In the genomic region with DNA sequence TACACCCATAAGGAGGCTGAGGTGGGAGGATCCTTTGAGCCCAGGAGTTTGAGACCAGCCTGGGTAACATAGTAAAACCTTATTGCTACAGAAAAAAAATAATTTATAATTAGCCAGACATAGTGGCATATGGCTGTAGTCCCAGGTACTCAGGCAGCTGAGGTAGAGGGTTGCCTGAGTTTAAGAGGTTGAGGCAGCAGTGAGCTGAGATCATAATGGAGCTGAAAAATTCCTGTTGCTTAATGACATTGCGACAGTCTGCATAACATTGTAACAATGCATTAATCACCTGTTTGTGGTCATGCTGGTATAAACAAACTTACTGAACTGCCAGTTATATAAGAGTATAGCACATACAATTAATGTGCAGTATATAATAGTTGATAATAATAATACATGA, we compare ENCODE assay signal across 31 cellular contexts.
DNase-seq lines count a peak whose midpoint lies in the region; FAIRE-seq and TF ChIP-seq lines count a peak whose summit lies in the region.
"Had no signal": no experiment of that assay in that cellular context is flagged by ENCODE, and none has a peak within 500 bp of the region (broad histone marks: within the 10 kb centered on the region; RNA-seq: fewer than 3 reads in every experiment).

No MANE protein-coding gene starts in this region.

- H3K9ac ChIP-seq in Karpas-422 (ENCODE audit: low read length) (no peak overlapping the region), H1 (replicated peaks in 1 of 4; ENCODE audit: extremely low read depth in 1 of 4, low read depth in 3 of 4, low read length in 3 of 4) (no peak overlapping the region)
- H3K9ac ChIP-seq: parathyroid adenoma had no signal

- no peak overlapping the region for H2BK20ac ChIP-seq in H1 (ENCODE audit: low read length)

- intact Hi-C loops in Calu3 (cut with micrococcal nuclease; ENCODE audit: unreplicated experiment) (no loop called here), ascending aorta (cut with DNase I) (no loop called here)

- no peaks in the 10 kb centered on the region for H3K9me2 ChIP-seq in Karpas-422 (replicated peaks; ENCODE audit: insufficient read depth, low read length)

- no peak overlapping the region for H3K23ac ChIP-seq in H1 (ENCODE audit: insufficient read length)

- H3K27ac ChIP-seq in Karpas-422 (ENCODE audit: low read length) (no peak overlapping the region), H1 (ENCODE audit: low read depth, low read length) (no peak overlapping the region), ascending aorta (no peak overlapping the region)
- H3K27ac ChIP-seq: C4-2B, parathyroid adenoma had no signal

- no peak overlapping the region for H3K18ac ChIP-seq in H1 (ENCODE audit: extremely low read depth, low read length)

- no peak overlapping the region for H2BK5ac ChIP-seq in H1 (ENCODE audit: low read depth, low read length)

- H3K4me2 ChIP-seq in Karpas-422 (ENCODE audit: low read depth, low read length, poor library complexity, severe bottlenecking) (no peak overlapping the region), H1 (ENCODE audit: insufficient read depth in 1 of 2, low read depth in 2 of 2, low read length in 2 of 2) (no peak overlapping the region)

- no peak for TF ChIP-seq POLR2A in H1 (IDR thresholded peaks at IDR 0.05; ENCODE audit: control extremely low read depth in 1 of 2, low read depth in 2 of 2, low read length in 2 of 2)

- no peaks in the 10 kb centered on the region for H3K4me1 ChIP-seq in Karpas-422 (ENCODE audit: low read length)
- peaks cover 0 to 7% (median 1%) of the 10 kb centered on the region in 4 experiments; a peak in 2 of 7 replicates for H3K4me1 ChIP-seq in H1 (replicated peaks in 1 of 4; ENCODE audit: control insufficient read depth in 3 of 4, insufficient read depth in 4 of 4, low read length in 3 of 4)
- no peaks in the 10 kb centered on the region for H3K4me1 ChIP-seq in ascending aorta
- H3K4me1 ChIP-seq: Caco-2, parathyroid adenoma had no signal

- no peaks in the 10 kb centered on the region for H3K27me3 ChIP-seq in Karpas-422 (ENCODE audit: low read length)
- no peaks in the 10 kb centered on the region for H3K27me3 ChIP-seq in H1 (replicated peaks in 1 of 4; ENCODE audit: control insufficient read depth in 3 of 4, extremely low read depth in 1 of 4, insufficient read depth in 3 of 4, low read length in 3 of 4)
- H3K27me3 ChIP-seq in ascending aorta = no peaks in the 10 kb centered on the region

- no peak overlapping the region for H3K27ac Mint-ChIP-seq in Calu3 (ENCODE audit: unreplicated experiment)
- H3K27ac Mint-ChIP-seq: activated CD8-positive, alpha-beta T cell treated with anti-CD3 and anti-CD28 coated beads for 36 hours; activated naive CD8-positive, alpha-beta T cell; nephron progenitor cell; T-helper 17 cell; type B pancreatic cell had no signal

- H3K4me1 Mint-ChIP-seq in Calu3 (ENCODE audit: low read depth, unreplicated experiment) = no peaks in the 10 kb centered on the region
- H3K4me1 Mint-ChIP-seq: nephron progenitor cell, T-helper 17 cell had no signal

- no peaks in the 10 kb centered on the region for H3K23me2 ChIP-seq in H1 (ENCODE audit: low read depth, low read length)

- no peak for TF ChIP-seq RAD21 in H1 (IDR thresholded peaks at IDR 0.05 in 1 of 2, conservative IDR thresholded peaks at IDR 0.05 in 1 of 2; ENCODE audit: low read depth in 2 of 2, low read length in 2 of 2)

- H4K91ac ChIP-seq in H1 (replicated peaks; ENCODE audit: insufficient read length, low read length) = no peak overlapping the region

- no peak overlapping the region for H2AK5ac ChIP-seq in H1 (ENCODE audit: low read depth, low read length)

- no TSS peak for BruUV-seq in Calu3 (replicated peaks; lab: Mats Ljungman, UMichigan)

- H3K4me3 Mint-ChIP-seq in Calu3 (ENCODE audit: low read depth, unreplicated experiment) = no peak overlapping the region
- H3K4me3 Mint-ChIP-seq: activated CD8-positive, alpha-beta T cell treated with anti-CD3 and anti-CD28 coated beads for 36 hours; activated naive CD8-positive, alpha-beta T cell; nephron progenitor cell; T-helper 17 cell; type B pancreatic cell had no signal

- no peak overlapping the region for H2BK15ac ChIP-seq in H1 (ENCODE audit: low read length)

- H4K20me1 ChIP-seq in Karpas-422 (ENCODE audit: insufficient read depth, low read depth, low read length) = no peaks in the 10 kb centered on the region
- H4K20me1 ChIP-seq in H1 (replicated peaks in 1 of 2; ENCODE audit: control insufficient read depth in 1 of 2, insufficient read depth in 2 of 2, low read length in 2 of 2) = no peaks in the 10 kb centered on the region

- no peak overlapping the region for H3K14ac ChIP-seq in H1 (ENCODE audit: insufficient read length)

- peaks cover 10% of the 10 kb centered on the region for H3K27me3 Mint-ChIP-seq in Calu3 (ENCODE audit: unreplicated experiment)
- H3K27me3 Mint-ChIP-seq: activated CD8-positive, alpha-beta T cell treated with anti-CD3 and anti-CD28 coated beads for 36 hours; T-helper 17 cell had no signal

- CTCF ChIA-PET in H1 (lab: Charles Lee; ENCODE audit: partially characterized antibody) (interaction anchor here (0.7 to 1.9 kb wide), 2 partner anchors 41 to 145 kb away, joined by 3 to 6 read pairs; no protein-coding TSS in a partner anchor), Calu3 (lab: Charles Lee) (no interaction called here)

- no peak overlapping the region for H4K5ac ChIP-seq in H1 (ENCODE audit: insufficient read length, low read depth, low read length)

- TF ChIP-seq EP300 in H1 (IDR thresholded peaks at IDR 0.05; ENCODE audit: borderline replicate concordance in 1 of 2, low read depth in 2 of 2, low read length in 2 of 2) = no peak

- no peaks in the 10 kb centered on the region for H3K36me3 ChIP-seq in Karpas-422 (ENCODE audit: insufficient read depth, low read length)
- no peaks in the 10 kb centered on the region for H3K36me3 ChIP-seq in H1 (ENCODE audit: control insufficient read depth in 2 of 4, insufficient read depth in 4 of 4, low read length in 3 of 4)
- H3K36me3 ChIP-seq in ascending aorta = no peaks in the 10 kb centered on the region

- H3K79me2 ChIP-seq in Karpas-422 (ENCODE audit: low read length) (no peaks in the 10 kb centered on the region), H1 (ENCODE audit: control insufficient read depth in 1 of 2, insufficient read depth in 2 of 2, low read length in 2 of 2) (no peaks in the 10 kb centered on the region)
- H3K79me2 ChIP-seq: parathyroid adenoma had no signal

- 0 out of 2 replicates have a peak, but pooled peaks cover 3% of the 10 kb centered on the region for H3K9me3 ChIP-seq in Karpas-422 (ENCODE audit: low read length)
- peaks cover 0 to 3% of the 10 kb centered on the region in 2 experiments; a peak in 1 of 4 replicates for H3K9me3 ChIP-seq in H1 (ENCODE audit: insufficient read depth in 2 of 2, low read depth in 1 of 2, low read length in 1 of 2)
- no peaks in the 10 kb centered on the region for H3K9me3 ChIP-seq in ascending aorta

- 0 out of 2 replicates have a peak overlapping the region, but pooled peaks have one; percentile 18 for H2BK12ac ChIP-seq in H1 (ENCODE audit: low read depth, low read length)

- H2AFZ ChIP-seq in Karpas-422 (ENCODE audit: low read length) = no peak overlapping the region
- no peak overlapping the region for H2AFZ ChIP-seq in H1 (ENCODE audit: low read length)
- H2AFZ ChIP-seq: parathyroid adenoma had no signal

- peaks cover 7% of the 10 kb centered on the region for H3K9me3 Mint-ChIP-seq in Calu3 (ENCODE audit: low read depth, unreplicated experiment)

- H3K36me3 Mint-ChIP-seq in Calu3 (ENCODE audit: insufficient read depth, unreplicated experiment) = no peaks in the 10 kb centered on the region
- H3K36me3 Mint-ChIP-seq: activated naive CD8-positive, alpha-beta T cell; type B pancreatic cell had no signal

- TF ChIP-seq CTCF in H1 (IDR thresholded peaks at IDR 0.05; ENCODE audit: control extremely low read depth in 1 of 3, insufficient read depth in 1 of 3, low read depth in 1 of 3, low read length in 3 of 3) = no peak
- no peak for TF ChIP-seq CTCF in Calu3 (IDR thresholded peaks at IDR 0.05; ENCODE audit: unreplicated experiment)
- no peak for TF ChIP-seq CTCF in ascending aorta (IDR thresholded peaks at IDR 0.05)

- 32% methylated on average over 1 of the region's 1 CpG; no CpG with 5 or more reads in 1 of the 2 experiments for WGBS in H1 (ENCODE audit: extremely low coverage in 1 of 2, insufficient coverage in 1 of 2, insufficient read length in 1 of 2, insufficient replicate concordance in 2 of 2, low coverage in 1 of 2, low lambda C conversion rate in 2 of 2, missing lambda C conversion rate in 1 of 2), 2 experiments

- no peak overlapping the region for H3K56ac ChIP-seq in H1 (replicated peaks; ENCODE audit: insufficient read length, low read depth, low read length)

- no peak for FAIRE-seq in H1 (lab: Jason Lieb, UNC)
- FAIRE-seq: endothelial cell of umbilical vein, GM12892, H54, K562 had no signal

- H2BK120ac ChIP-seq in H1 (replicated peaks; ENCODE audit: low read depth, low read length) = no peak overlapping the region

- POLR2A ChIA-PET in H1 (lab: Charles Lee; ENCODE audit: partially characterized antibody) = no interaction called here

- H3K79me1 ChIP-seq in H1 (ENCODE audit: low read depth, low read length) = no peaks in the 10 kb centered on the region

- no peak overlapping the region for H3K4me3 ChIP-seq in Karpas-422 (ENCODE audit: low read length)
- no peak overlapping the region for H3K4me3 ChIP-seq in H1 (ENCODE audit: extremely low read depth in 1 of 4, insufficient read depth in 2 of 4, low read depth in 3 of 4, low read length in 4 of 4)
- H3K4me3 ChIP-seq in ascending aorta = no peak overlapping the region
- H3K4me3 ChIP-seq: K562, lung had no signal

- H4K8ac ChIP-seq in H1 (ENCODE audit: extremely low read depth, insufficient read depth, low read length) = no peak overlapping the region

- DNase-seq in EH (ENCODE audit: low read depth) = peak; percentile 20
- DNase-seq in Karpas-422 = peak; percentile 25
- DNase-seq in H1 (ENCODE audit: low read depth in 1 of 2, low spot score in 2 of 2) = no peak
- DNase-seq in kidney tubule cell (ENCODE audit: low spot score) = peak; percentile 95
- no peak for DNase-seq in Calu3
- no peak for DNase-seq in NCI-H69 (lab: John Stamatoyannopoulos, UW)
- no peak for DNase-seq in ascending aorta (ENCODE audit: low spot score in 2 of 2)
- no peak for DNase-seq in activated CD4-positive, CD25-positive, alpha-beta regulatory T cell (lab: John Stamatoyannopoulos, UW)
- DNase-seq: activated CD8-positive, alpha-beta T cell treated with anti-CD3 and anti-CD28 coated beads for 36 hours; activated effector memory CD4-positive, alpha-beta T cell treated with Interleukin-2 at 50 U/mL for 16 hours; Caco-2; cerebellar nuclear complex; DND-41; head of caudate nucleus; NCI-H1436; NCI-H446; NCI-H82; nephron progenitor cell; right cardiac atrium; stimulated activated CD4-positive, alpha-beta T cell treated with anti-CD3 and anti-CD28 coated beads, Interleukin-12 subunit alpha, Interleukin-12 subunit beta, amount 100 ng/mL, for 4 hours; stimulated activated CD4-positive, alpha-beta T cell treated with anti-CD3 and anti-CD28 coated beads, Interleukin-4, amount 100 ng/mL, for 1 hour; T-helper 17 cell had no signal

- no peak overlapping the region for H3K4ac ChIP-seq in H1 (replicated peaks; ENCODE audit: insufficient read length, low read depth, low read length)

TF ChIP-seq in H1, 55 proteins besides CTCF, POLR2A, EP300 and RAD21 (continues in another document):
- TF ChIP-seq GTF2F1 (IDR thresholded peaks at IDR 0.05; ENCODE audit: borderline replicate concordance, low read depth, low read length) (no peak), NANOG (IDR thresholded peaks at IDR 0.05; ENCODE audit: insufficient read depth, low read depth, low read length, poor library complexity, severe bottlenecking) (no peak)

Comparison
In these comparisons a context has a peak if more than half of its experiments do, and no peak if none do; other contexts are left out.
1. DNase-seq: peak in EH (single experiment), Karpas-422 (single experiment) and kidney tubule cell (single experiment); none in H1 (0 of 2), Calu3 (single experiment), NCI-H69 (single experiment), ascending aorta (0 of 2) and activated CD4-positive, CD25-positive, alpha-beta regulatory T cell (0 of 4).